Comparison of ENCODE assay signal across 8 cellular contexts in the genomic region with DNA sequence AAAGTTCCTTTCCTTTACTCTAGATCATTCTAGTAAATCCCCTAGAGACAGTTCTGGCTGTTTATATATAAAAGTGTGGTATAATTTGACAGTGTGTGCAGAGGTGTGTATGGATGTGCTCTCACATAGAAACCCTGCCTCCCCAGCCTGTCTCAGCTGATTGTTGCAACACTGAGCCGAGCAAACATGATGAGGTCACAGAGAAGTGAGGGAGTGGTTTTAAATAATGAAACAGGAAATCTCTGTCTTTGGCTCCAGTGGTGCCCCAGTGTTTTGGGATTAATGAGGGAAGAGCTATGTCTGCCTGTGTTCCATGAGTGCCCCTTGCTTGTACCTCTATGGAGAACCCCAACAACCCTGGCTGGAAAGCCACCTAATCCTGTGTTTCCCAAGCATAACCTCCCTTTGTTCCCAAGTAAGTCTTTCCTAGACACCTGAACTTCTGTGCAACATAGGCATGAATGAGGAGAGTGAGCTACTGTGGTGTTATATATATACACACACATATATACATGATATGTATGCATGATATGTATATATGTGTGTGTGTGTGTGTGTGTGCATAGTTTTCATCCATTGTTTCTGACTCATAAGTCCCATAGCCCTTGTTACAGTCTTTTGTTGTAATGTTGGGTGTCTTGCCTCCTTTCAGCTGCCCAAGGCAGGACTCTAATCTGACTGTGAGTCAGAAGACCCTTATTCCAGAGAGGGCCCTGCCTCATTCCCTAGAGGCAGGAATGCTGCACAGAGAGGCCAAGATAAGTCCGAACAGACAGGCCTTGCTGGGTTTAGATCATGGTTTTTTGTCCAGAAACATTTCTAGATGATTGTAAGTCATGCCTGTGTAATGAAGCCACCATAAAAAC. TPM values are rescaled to one million over a fixed set of nuclear protein-coding genes. Genes with fewer than 3 reads are reported as not detected.
DNase-seq lines count a peak whose midpoint lies in the region; ATAC-seq lines count a peak whose summit lies in the region.

No MANE protein-coding gene starts in this region.

- DNase-seq in activated CD4-positive, alpha-beta T cell treated with anti-CD3 and anti-CD28 coated beads for 36 hours = peak; percentile 67
- no peak for DNase-seq in activated CD4-positive, alpha-beta T cell treated with anti-CD3 and anti-CD28 coated beads, Interleukin-2, amount 50 U/mL, for 48 hours
- DNase-seq in NCI-H1417 (lab: John Stamatoyannopoulos, UW) (peak in 2 of 3 experiments; percentile 57 to 73), left cardiac atrium (peak; percentile 48), skeletal muscle cell (ENCODE audit: low read depth) (peak; percentile 83)
- no peak for DNase-seq in activated T-helper 1 cell treated with anti-CD3 and anti-CD28 coated beads, Interleukin-12 subunit alpha, Interleukin-12 subunit beta, Interleukin-2, Interleukin-4 antibody, amounts not matched to agents 30 ng/mL and 10 ng/mL and 1 ng/mL, durations not matched to agents 14 hours and 24 hours and 36 hours (ENCODE audit: low spot score)

- no peaks in the 10 kb centered on the region for H3K27me3 Mint-ChIP-seq in activated CD4-positive, alpha-beta T cell treated with anti-CD3 and anti-CD28 coated beads for 36 hours
- no peaks in the 10 kb centered on the region for H3K27me3 Mint-ChIP-seq in activated T-helper 1 cell treated with anti-CD3 and anti-CD28 coated beads, Interleukin-12 subunit alpha, Interleukin-12 subunit beta, Interleukin-2, Interleukin-4 antibody, amounts not matched to agents 30 ng/mL and 10 ng/mL and 1 ng/mL, durations not matched to agents 14 hours and 24 hours and 36 hours (ENCODE audit: insufficient read depth)

- peaks cover 59% of the 10 kb centered on the region for H3K36me3 Mint-ChIP-seq in activated CD4-positive, alpha-beta T cell treated with anti-CD3 and anti-CD28 coated beads for 36 hours (ENCODE audit: low read depth)
- H3K36me3 Mint-ChIP-seq in activated T-helper 1 cell treated with anti-CD3 and anti-CD28 coated beads, Interleukin-12 subunit alpha, Interleukin-12 subunit beta, Interleukin-2, Interleukin-4 antibody, amounts not matched to agents 30 ng/mL and 10 ng/mL and 1 ng/mL, durations not matched to agents 14 hours and 24 hours and 36 hours (ENCODE audit: low read depth) = peaks cover 40% of the 10 kb centered on the region

- peaks cover 84% of the 10 kb centered on the region for H3K4me1 Mint-ChIP-seq in activated CD4-positive, alpha-beta T cell treated with anti-CD3 and anti-CD28 coated beads for 36 hours
- H3K4me1 Mint-ChIP-seq in activated T-helper 1 cell treated with anti-CD3 and anti-CD28 coated beads, Interleukin-12 subunit alpha, Interleukin-12 subunit beta, Interleukin-2, Interleukin-4 antibody, amounts not matched to agents 30 ng/mL and 10 ng/mL and 1 ng/mL, durations not matched to agents 14 hours and 24 hours and 36 hours (ENCODE audit: low read depth) = peaks cover 56% of the 10 kb centered on the region

- ATAC-seq in activated CD4-positive, alpha-beta T cell treated with anti-CD3 and anti-CD28 coated beads for 36 hours = peak; percentile 80
- ATAC-seq in left cardiac atrium = peak; percentile 90 to 96
- no peak for ATAC-seq in GM18517 (IDR thresholded peaks at IDR 0.05; ENCODE audit: unreplicated experiment)
- ATAC-seq in HG03025 (IDR thresholded peaks at IDR 0.05; ENCODE audit: low FRiP score, unreplicated experiment) = no peak

- CTCF ChIA-PET in activated CD4-positive, alpha-beta T cell treated with anti-CD3 and anti-CD28 coated beads for 36 hours (lab: Charles Lee) = interaction anchor here (0.6 to 1.2 kb wide), 3 partner anchors 11 to 128 kb away, joined by 3 to 5 read pairs (median 3); no protein-coding TSS in a partner anchor

- peak overlapping the region; percentile 16 for H3K4me3 ChIP-seq in skeletal muscle cell (ENCODE audit: low read depth, low read length)

- POLR2A ChIA-PET in activated CD4-positive, alpha-beta T cell treated with anti-CD3 and anti-CD28 coated beads for 36 hours (lab: Charles Lee) = interaction anchor here (0.6 to 3.2 kb wide), 2 partner anchors 16 to 27 kb away, joined by 3 to 10 read pairs; no protein-coding TSS in a partner anchor

- H3K9me3 Mint-ChIP-seq in activated CD4-positive, alpha-beta T cell treated with anti-CD3 and anti-CD28 coated beads for 36 hours (ENCODE audit: low read depth) = peaks cover 14% of the 10 kb centered on the region
- H3K9me3 Mint-ChIP-seq in activated T-helper 1 cell treated with anti-CD3 and anti-CD28 coated beads, Interleukin-12 subunit alpha, Interleukin-12 subunit beta, Interleukin-2, Interleukin-4 antibody, amounts not matched to agents 30 ng/mL and 10 ng/mL and 1 ng/mL, durations not matched to agents 14 hours and 24 hours and 36 hours = peaks cover 21% of the 10 kb centered on the region

- intact Hi-C loops in activated CD4-positive, alpha-beta T cell treated with anti-CD3 and anti-CD28 coated beads for 36 hours (cut with DNase I, micrococcal nuclease) = loop anchor here (1.0 kb wide), 1 partner anchor 10 kb away; no protein-coding TSS in a partner anchor
- intact Hi-C loops in activated T-helper 1 cell treated with anti-CD3 and anti-CD28 coated beads, Interleukin-12 subunit alpha, Interleukin-12 subunit beta, Interleukin-2, Interleukin-4 antibody, amounts not matched to agents 30 ng/mL and 10 ng/mL and 1 ng/mL, durations not matched to agents 14 hours and 24 hours and 36 hours (cut with micrococcal nuclease) = loop anchor here (1.0 to 2.0 kb wide), 3 partner anchors 10 to 24 kb away; no protein-coding TSS in a partner anchor
- intact Hi-C loops in left cardiac atrium (cut with DNase I) = no loop called here

- peak overlapping the region; percentile 72 for H3K27ac Mint-ChIP-seq in activated CD4-positive, alpha-beta T cell treated with anti-CD3 and anti-CD28 coated beads for 36 hours
- peak overlapping the region; percentile 78 for H3K27ac Mint-ChIP-seq in activated T-helper 1 cell treated with anti-CD3 and anti-CD28 coated beads, Interleukin-12 subunit alpha, Interleukin-12 subunit beta, Interleukin-2, Interleukin-4 antibody, amounts not matched to agents 30 ng/mL and 10 ng/mL and 1 ng/mL, durations not matched to agents 14 hours and 24 hours and 36 hours

- H3K4me3 Mint-ChIP-seq in activated CD4-positive, alpha-beta T cell treated with anti-CD3 and anti-CD28 coated beads for 36 hours = no peak overlapping the region
- peak overlapping the region; percentile 54 for H3K4me3 Mint-ChIP-seq in activated T-helper 1 cell treated with anti-CD3 and anti-CD28 coated beads, Interleukin-12 subunit alpha, Interleukin-12 subunit beta, Interleukin-2, Interleukin-4 antibody, amounts not matched to agents 30 ng/mL and 10 ng/mL and 1 ng/mL, durations not matched to agents 14 hours and 24 hours and 36 hours

RNA-seq across cellular contexts. Expression of a gene that starts 18.0 kb away (rescaled TPM):
- 10 to 100 TPM; 66.4 to 83.7 TPM for total RNA-seq in activated CD4-positive, alpha-beta T cell treated with anti-CD3 and anti-CD28 coated beads for 36 hours
- 69.2 and 73.1 TPM in 2 replicates for total RNA-seq in activated T-helper 1 cell treated with anti-CD3 and anti-CD28 coated beads, Interleukin-12 subunit alpha, Interleukin-12 subunit beta, Interleukin-2, Interleukin-4 antibody, amounts not matched to agents 30 ng/mL and 10 ng/mL and 1 ng/mL, durations not matched to agents 14 hours and 24 hours and 36 hours
- total RNA-seq in left cardiac atrium = 10 to 100 TPM; 12.2 to 15.7 TPM

Comparison
In these comparisons a context has a peak if more than half of its experiments do, and no peak if none do; other contexts are left out.
1. DNase-seq: peak in activated CD4-positive, alpha-beta T cell treated with anti-CD3 and anti-CD28 coated beads for 36 hours (single experiment), NCI-H1417 (2 of 3), left cardiac atrium (single experiment) and skeletal muscle cell (single experiment); none in activated CD4-positive, alpha-beta T cell treated with anti-CD3 and anti-CD28 coated beads, Interleukin-2, amount 50 U/mL, for 48 hours (0 of 2) and activated T-helper 1 cell treated with anti-CD3 and anti-CD28 coated beads, Interleukin-12 subunit alpha, Interleukin-12 subunit beta, Interleukin-2, Interleukin-4 antibody, amounts not matched to agents 30 ng/mL and 10 ng/mL and 1 ng/mL, durations not matched to agents 14 hours and 24 hours and 36 hours (single experiment).
2. ATAC-seq: peak in activated CD4-positive, alpha-beta T cell treated with anti-CD3 and anti-CD28 coated beads for 36 hours (single experiment) and left cardiac atrium (2 of 2); none in GM18517 (single experiment) and HG03025 (single experiment).
3. intact Hi-C loops: an anchor here in activated CD4-positive, alpha-beta T cell treated with anti-CD3 and anti-CD28 coated beads for 36 hours (1.0 kb wide) and activated T-helper 1 cell treated with anti-CD3 and anti-CD28 coated beads, Interleukin-12 subunit alpha, Interleukin-12 subunit beta, Interleukin-2, Interleukin-4 antibody, amounts not matched to agents 30 ng/mL and 10 ng/mL and 1 ng/mL, durations not matched to agents 14 hours and 24 hours and 36 hours (1.0 to 2.0 kb wide); none called in left cardiac atrium.